ENCODE assay signal across 1 cellular context in genomic region chr2:216619411-216620393, GRCh38.
TF ChIP-seq lines count a peak whose summit lies in the region.

No MANE protein-coding gene starts in this region.

TF ChIP-seq in GM23338, 12 proteins besides CTCF, POLR2A, EP300 and RAD21 (continued from another document):
- TF ChIP-seq ZNF462 (CRISPR knock-in tag; IDR thresholded peaks at IDR 0.05) (no peak), NANOG (IDR thresholded peaks at IDR 0.05; ENCODE audit: borderline replicate concordance) (no peak), EZH2 (IDR thresholded peaks at IDR 0.05; ENCODE audit: low read depth, unreplicated experiment) (no peak), REST (IDR thresholded peaks at IDR 0.05; ENCODE audit: unreplicated experiment) (no peak), ETS1 (IDR thresholded peaks at IDR 0.05) (no peak), CREB1 (CRISPR knock-in tag; IDR thresholded peaks at IDR 0.05; ENCODE audit: low read depth) (no peak), EZH2phosphoT487 (IDR thresholded peaks at IDR 0.05; ENCODE audit: unreplicated experiment) (no peak), STAT1 (IDR thresholded peaks at IDR 0.05; ENCODE audit: unreplicated experiment) (no peak), ZNF331 (CRISPR knock-in tag; IDR thresholded peaks at IDR 0.05; ENCODE audit: low read depth) (no peak)
